In the genomic region with DNA sequence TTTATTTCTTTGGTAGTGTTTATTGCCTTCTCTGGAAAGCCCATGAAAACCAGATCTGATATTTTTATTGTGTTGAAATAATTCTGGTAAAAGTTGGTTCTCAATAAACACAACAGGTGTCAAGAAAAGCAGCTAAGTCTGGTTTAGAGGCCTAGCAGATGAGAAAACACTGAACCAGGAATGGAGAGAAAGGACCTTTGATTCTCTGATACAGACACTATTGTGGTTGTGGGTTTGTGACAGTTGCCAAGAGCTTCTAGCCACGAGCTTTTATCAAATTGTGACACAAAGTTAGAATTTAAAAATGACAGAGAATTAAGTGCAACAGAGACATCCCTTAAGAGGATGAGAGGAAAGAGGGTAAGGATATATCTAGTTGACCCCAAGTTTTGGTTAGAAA, we compare ENCODE assay signal across 24 cellular contexts.
"Had no signal": no experiment of that assay in that cellular context is flagged by ENCODE, and none has a peak within 500 bp of the region (broad histone marks: within the 10 kb centered on the region; RNA-seq: fewer than 3 reads in every experiment).

No MANE protein-coding gene starts in this region.

- H3K27me3 Mint-ChIP-seq: activated CD4-positive, alpha-beta memory T cell treated with anti-CD3 and anti-CD28 coated beads, Interleukin-2, amount 10 ng/mL, durations not matched to agents 7 days and 5 days; activated naive CD8-positive, alpha-beta T cell; central memory CD8-positive, alpha-beta T cell; dendritic cell treated with granulocyte-macrophage colony-stimulating factor and Interleukin-4, amounts not matched to agents 40 ng/mL and 50 ng/mL, for 4 days; naive thymus-derived CD8-positive, alpha-beta T cell had no signal

- DNase-seq: activated CD4-positive, alpha-beta memory T cell treated with anti-CD3 and anti-CD28 coated beads, Interleukin-2, amount 10 ng/mL, durations not matched to agents 7 days and 5 days; activated CD4-positive, alpha-beta T cell treated with anti-CD3 and anti-CD28 coated beads for 48 hours; activated effector memory CD4-positive, alpha-beta T cell treated with Interleukin-2 at 50 U/mL for 16 hours; activated naive CD4-positive, alpha-beta T cell treated with Interleukin-2 at 50 U/mL for 16 hours; anterior cingulate cortex; foreskin keratinocyte; heart left ventricle; hypothalamus; midbrain; naive thymus-derived CD8-positive, alpha-beta T cell; nucleus accumbens; psoas muscle; stimulated activated CD4-positive, alpha-beta T cell treated with anti-CD3 and anti-CD28 coated beads, Interleukin-15, amount 100 ng/mL, for 24 hours; stimulated activated CD4-positive, alpha-beta T cell treated with anti-CD3 and anti-CD28 coated beads, Interleukin-2, amount 100 ng/mL, for 24 hours; stimulated activated naive CD4-positive, alpha-beta T cell; trophoblast cell had no signal

- H3K27ac ChIP-seq: esophagus muscularis mucosa, foreskin keratinocyte, heart left ventricle, parathyroid adenoma, psoas muscle, right atrium auricular region, thoracic aorta had no signal

- H3K36me3 ChIP-seq: esophagus muscularis mucosa, heart left ventricle, right atrium auricular region, thoracic aorta had no signal

- H3K36me3 Mint-ChIP-seq: activated naive CD8-positive, alpha-beta T cell; naive thymus-derived CD8-positive, alpha-beta T cell had no signal

- H3K4me3 Mint-ChIP-seq: activated CD4-positive, alpha-beta memory T cell treated with anti-CD3 and anti-CD28 coated beads, Interleukin-2, amount 10 ng/mL, durations not matched to agents 7 days and 5 days; activated naive CD8-positive, alpha-beta T cell; central memory CD8-positive, alpha-beta T cell; dendritic cell treated with granulocyte-macrophage colony-stimulating factor and Interleukin-4, amounts not matched to agents 40 ng/mL and 50 ng/mL, for 4 days; naive thymus-derived CD8-positive, alpha-beta T cell; neural crest cell had no signal

- H3K9me3 ChIP-seq: esophagus muscularis mucosa, heart left ventricle, psoas muscle, right atrium auricular region, thoracic aorta had no signal

- H3K4me3 ChIP-seq: esophagus muscularis mucosa, heart left ventricle, psoas muscle, right atrium auricular region, thoracic aorta had no signal

- H3K4me1 Mint-ChIP-seq: neural crest cell had no signal

- ATAC-seq: foreskin keratinocyte; heart left ventricle; naive thymus-derived CD8-positive, alpha-beta T cell; psoas muscle had no signal

- H3K27me3 ChIP-seq: esophagus muscularis mucosa, foreskin keratinocyte, heart left ventricle, right atrium auricular region had no signal

- H3K9ac ChIP-seq: parathyroid adenoma had no signal

- H3K4me1 ChIP-seq: foreskin keratinocyte, parathyroid adenoma, right atrium auricular region had no signal

- H3K9me3 Mint-ChIP-seq: activated CD4-positive, alpha-beta memory T cell treated with anti-CD3 and anti-CD28 coated beads, Interleukin-2, amount 10 ng/mL, durations not matched to agents 7 days and 5 days; central memory CD8-positive, alpha-beta T cell; dendritic cell treated with granulocyte-macrophage colony-stimulating factor and Interleukin-4, amounts not matched to agents 40 ng/mL and 50 ng/mL, for 4 days; naive thymus-derived CD8-positive, alpha-beta T cell; neural crest cell had no signal

- H3K27ac Mint-ChIP-seq: activated CD4-positive, alpha-beta memory T cell treated with anti-CD3 and anti-CD28 coated beads, Interleukin-2, amount 10 ng/mL, durations not matched to agents 7 days and 5 days; activated naive CD8-positive, alpha-beta T cell; dendritic cell treated with granulocyte-macrophage colony-stimulating factor and Interleukin-4, amounts not matched to agents 40 ng/mL and 50 ng/mL, for 4 days; naive thymus-derived CD8-positive, alpha-beta T cell had no signal
